12 cellular contexts compared by ENCODE assay signal in the genomic region with DNA sequence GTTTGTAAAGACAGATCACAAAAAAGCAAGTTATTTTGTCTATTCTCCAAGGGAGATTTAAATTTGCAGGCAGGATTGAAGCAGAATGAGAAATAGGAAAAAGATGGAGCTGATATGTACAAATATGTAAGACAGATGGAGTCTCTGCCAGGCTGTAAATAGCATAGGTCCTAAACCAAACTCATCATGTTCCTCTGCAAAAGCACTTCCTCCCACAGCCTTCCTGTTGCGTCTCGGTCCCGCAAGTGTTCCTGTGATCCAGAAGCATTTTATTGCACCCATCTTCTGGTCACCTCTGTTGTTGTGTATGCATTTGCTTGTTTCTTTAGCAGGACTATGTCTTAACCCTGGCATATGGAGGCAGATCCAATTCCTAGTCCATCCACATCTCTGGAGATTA.
DNase-seq lines count a peak whose midpoint lies in the region; ATAC-seq and TF ChIP-seq lines count a peak whose summit lies in the region.
"Had no signal": no experiment of that assay in that cellular context is flagged by ENCODE, and none has a peak within 500 bp of the region (broad histone marks: within the 10 kb centered on the region; RNA-seq: fewer than 3 reads in every experiment).

No MANE protein-coding gene starts in this region.

- CTCF ChIA-PET in CD8-positive, alpha-beta memory T cell (lab: Charles Lee) = no interaction called here

- no peaks in the 10 kb centered on the region for H3K9me3 ChIP-seq in CD8-positive, alpha-beta memory T cell (ENCODE audit: low read length)
- peaks cover 0 to 8% of the 10 kb centered on the region in 2 donors for H3K9me3 ChIP-seq in ascending aorta

- peak overlapping the region in 2 of 8 donors; percentile 19 to 61 for H3K27ac Mint-ChIP-seq in CD8-positive, alpha-beta memory T cell
- H3K27ac Mint-ChIP-seq: CD4-positive, alpha-beta T cell; stimulated activated memory B cell treated with anti-CD40 and anti-IgM and Interleukin-4, amounts not matched to agents 10 μg/mL and 1 μg/mL and 100 μg/mL, for 72 hours had no signal

- H3K4me1 ChIP-seq in CD8-positive, alpha-beta memory T cell (ENCODE audit: insufficient read depth, low read length) = no peaks in the 10 kb centered on the region
- H3K4me1 ChIP-seq in ascending aorta = no peaks in the 10 kb centered on the region
- H3K4me1 ChIP-seq: psoas muscle had no signal

- H3K9me3 Mint-ChIP-seq in CD8-positive, alpha-beta memory T cell = peaks cover 6 to 27% (median 11%) of the 10 kb centered on the region in 5 donors

- peak overlapping the region in 6 of 7 donors; percentile 8 to 49 (median 14) for H3K4me3 Mint-ChIP-seq in CD8-positive, alpha-beta memory T cell
- H3K4me3 Mint-ChIP-seq: CD4-positive, alpha-beta T cell; stimulated activated memory B cell treated with anti-CD40 and anti-IgM and Interleukin-4, amounts not matched to agents 10 μg/mL and 1 μg/mL and 100 μg/mL, for 72 hours had no signal

- DNase-seq in CD8-positive, alpha-beta memory T cell = no peak
- peak; percentile 15 for DNase-seq in NOMO-1 treated with DMSO at 0.1 percent for 48 hours (lab: John Stamatoyannopoulos, UW; ENCODE audit: unreplicated experiment)
- no peak for DNase-seq in ascending aorta (ENCODE audit: low spot score in 2 of 2)
- no peak for DNase-seq in OCI-M1 (lab: John Stamatoyannopoulos, UW)
- DNase-seq in SIG-M5 treated with dmso at 0.1 percent for 504 hours (lab: John Stamatoyannopoulos, UW; ENCODE audit: unreplicated experiment) = no peak
- no peak for DNase-seq in activated CD8-positive, alpha-beta memory T cell treated with anti-CD3 and anti-CD28 coated beads for 24 hours
- DNase-seq: activated effector memory CD4-positive, alpha-beta T cell treated with anti-CD3 and anti-CD28 coated beads, Interleukin-2, amount 50 U/mL, for 16 hours; CD4-positive, alpha-beta T cell; psoas muscle had no signal

- H3K27me3 Mint-ChIP-seq in CD8-positive, alpha-beta memory T cell = peaks cover 0 to 3% of the 10 kb centered on the region in 2 donors

- no peak overlapping the region for H3K27ac ChIP-seq in CD8-positive, alpha-beta memory T cell (ENCODE audit: low read depth, low read length)
- H3K27ac ChIP-seq in ascending aorta = no peak overlapping the region
- H3K27ac ChIP-seq: psoas muscle had no signal

- intact Hi-C loops in ascending aorta (cut with DNase I) = no loop called here

- POLR2A ChIA-PET in CD8-positive, alpha-beta memory T cell (lab: Charles Lee) = no interaction called here

- H3K36me3 Mint-ChIP-seq in CD8-positive, alpha-beta memory T cell = peaks cover 1 to 8% (median 2%) of the 10 kb centered on the region in 3 donors
- H3K36me3 Mint-ChIP-seq: stimulated activated memory B cell treated with anti-CD40 and anti-IgM and Interleukin-4, amounts not matched to agents 10 μg/mL and 1 μg/mL and 100 μg/mL, for 72 hours had no signal

- TF ChIP-seq CTCF in ascending aorta (IDR thresholded peaks at IDR 0.05) = no peak

- ATAC-seq in GM19023 (IDR thresholded peaks at IDR 0.05; ENCODE audit: unreplicated experiment) (peak; percentile 12), HG02885 (IDR thresholded peaks at IDR 0.05; ENCODE audit: poor library complexity, unreplicated experiment) (peak; percentile 13)
- ATAC-seq: psoas muscle had no signal

- no peaks in the 10 kb centered on the region for H3K36me3 ChIP-seq in CD8-positive, alpha-beta memory T cell (ENCODE audit: insufficient read depth, low read length)
- H3K36me3 ChIP-seq in ascending aorta = no peaks in the 10 kb centered on the region

- no peak overlapping the region for H3K4me3 ChIP-seq in CD8-positive, alpha-beta memory T cell (ENCODE audit: low read length)
- no peak overlapping the region for H3K4me3 ChIP-seq in ascending aorta
- H3K4me3 ChIP-seq: psoas muscle had no signal

- peaks cover 8 to 20% (median 17%) of the 10 kb centered on the region in 3 donors for H3K4me1 Mint-ChIP-seq in CD8-positive, alpha-beta memory T cell

- no peaks in the 10 kb centered on the region for H3K27me3 ChIP-seq in CD8-positive, alpha-beta memory T cell (ENCODE audit: insufficient read depth, low read length, poor library complexity, severe bottlenecking)
- no peaks in the 10 kb centered on the region for H3K27me3 ChIP-seq in ascending aorta
